In genomic region chr1:84297546-84298244, GRCh38 we compare ENCODE assay signal across 8 cellular contexts. TPM values are rescaled to one million over a fixed set of nuclear protein-coding genes. Genes with fewer than 3 reads are reported as not detected.
DNase-seq lines count a peak whose midpoint lies in the region; ATAC-seq and TF ChIP-seq lines count a peak whose summit lies in the region.

No MANE protein-coding gene starts in this region.

- ATAC-seq in GM19452 (IDR thresholded peaks at IDR 0.05; ENCODE audit: unreplicated experiment) (peak; percentile 2), esophagus mucosa (no peak)

- H3K27ac ChIP-seq in Peyer's patch (peak overlapping the region; percentile 77 to 99 (median 91)), skin epidermis (peak overlapping the region in 9 of 21 experiments; percentile 79 to 90 (median 86))

- peaks cover 0 to 24% (median 3%) of the 10 kb centered on the region in 4 donors for H3K4me1 ChIP-seq in Peyer's patch

- H3K9me3 ChIP-seq in Peyer's patch, result no peaks in the 10 kb centered on the region

- H3K27me3 ChIP-seq in Peyer's patch, result no peaks in the 10 kb centered on the region

- peak; percentile 54 to 69 for TF ChIP-seq POLR2A in Peyer's patch (IDR thresholded peaks at IDR 0.05)

- DNase-seq in Peyer's patch (peak in 1 of 3 donors; percentile 51), fibroblast of villous mesenchyme (ENCODE audit: low read depth) (no peak), NCI-H1930 (lab: John Stamatoyannopoulos, UW) (no peak), DMS53 (lab: John Stamatoyannopoulos, UW) (no peak), Kasumi-1 (lab: John Stamatoyannopoulos, UW) (no peak)

- no peaks in the 10 kb centered on the region for H3K36me3 ChIP-seq in Peyer's patch

- no peak for TF ChIP-seq CTCF in Peyer's patch (IDR thresholded peaks at IDR 0.05)
- no peak for TF ChIP-seq CTCF in fibroblast of villous mesenchyme (IDR thresholded peaks at IDR 0.05; ENCODE audit: insufficient read depth, low read depth, low read length)

- H3K4me3 ChIP-seq in Peyer's patch (peak overlapping the region; percentile 78 to 94 (median 86)), fibroblast of villous mesenchyme (ENCODE audit: low read depth, low read length) (peak overlapping the region; percentile 79), skin epidermis (peak overlapping the region; percentile 67 to 83 (median 76))

RNA-seq across cellular contexts. Expression of gene SAMD13, which starts 3.8 kb away (rescaled TPM):
- total RNA-seq in Peyer's patch, result 1 to 10 TPM; 1.1 to 3.5 (median 2.3) TPM
- total RNA-seq in fibroblast of villous mesenchyme, result under 0.01 and 0.64 TPM in 2 replicates
- total RNA-seq in esophagus mucosa, result 0.44 TPM
